ENCODE assay signal across 8 cellular contexts in the genomic region with DNA sequence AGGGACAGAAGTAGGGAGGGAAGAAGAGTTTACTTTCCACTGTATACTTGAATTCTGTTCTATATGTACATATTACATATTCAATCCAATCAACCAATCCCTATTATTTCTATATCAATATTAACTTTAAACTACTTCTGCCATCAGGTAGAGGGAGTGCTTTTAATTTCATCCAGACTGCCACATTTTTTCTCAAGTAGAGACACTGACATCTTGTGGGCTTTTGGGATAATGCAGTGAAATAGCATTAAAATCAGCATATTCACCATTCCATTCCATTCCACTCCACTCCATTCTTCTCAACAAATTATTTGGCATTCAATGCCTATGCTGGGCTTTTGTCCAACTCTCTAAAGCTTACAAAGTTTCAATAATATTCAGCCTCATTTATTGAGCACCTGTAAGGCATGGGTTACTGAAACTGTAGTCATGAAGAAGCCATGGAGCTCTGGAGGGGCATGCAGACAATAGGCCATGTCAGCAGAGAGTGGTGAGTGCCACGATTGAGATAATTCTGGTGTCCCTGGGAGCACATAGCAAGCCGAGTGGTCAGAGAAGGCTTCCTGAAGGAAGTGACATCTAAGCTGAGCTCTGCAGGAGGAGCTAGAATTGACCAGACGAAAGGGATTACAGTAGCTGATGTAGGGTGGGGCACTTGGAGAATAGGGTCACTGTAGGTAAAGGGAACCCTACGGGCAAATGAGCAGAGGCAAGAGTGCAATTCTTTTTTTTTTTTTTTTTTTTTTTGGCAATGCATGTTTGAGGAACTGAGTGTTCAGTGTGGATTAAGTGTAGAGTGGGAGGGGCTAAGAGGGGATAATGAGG. TPM values are rescaled to one million over a fixed set of nuclear protein-coding genes. Genes with fewer than 3 reads are reported as not detected.
DNase-seq lines count a peak whose midpoint lies in the region; ATAC-seq and TF ChIP-seq lines count a peak whose summit lies in the region.

No MANE protein-coding gene starts in this region.

- CTCF ChIA-PET in PC-9 (lab: Charles Lee): interaction anchor here (0.6 to 0.9 kb wide), 4 partner anchors 16 to 420 kb away, joined by 3 to 21 read pairs (median 6); no protein-coding TSS in a partner anchor

- intact Hi-C loops in PC-9 (cut with micrococcal nuclease; ENCODE audit: unreplicated experiment): loop anchor here (5.0 kb wide), 1 partner anchor 655 kb away; no protein-coding TSS in a partner anchor

- no peak overlapping the region for H3K27ac ChIP-seq in PC-9

- DNase-seq in EL: peak; percentile 63
- DNase-seq in Kasumi-1 (lab: John Stamatoyannopoulos, UW): peak; percentile 85 to 95
- peak in 1 of 2 experiments; percentile 74 for DNase-seq in PC-9
- DNase-seq in dermis microvascular lymphatic vessel endothelial cell (ENCODE audit: low read depth in 2 of 2): peak; percentile 55 to 68
- DNase-seq in mesothelial cell of epicardium (ENCODE audit: low spot score in 2 of 2, unreplicated experiment in 2 of 2): no peak
- no peak for DNase-seq in activated naive CD4-positive, alpha-beta T cell (lab: John Stamatoyannopoulos, UW)
- DNase-seq in GM19240 (ENCODE audit: insufficient read length, low spot score): no peak

- H3F3A ChIP-seq in PC-9 (ENCODE audit: insufficient read depth, low read depth): 0 out of 2 replicates have a peak, but pooled peaks cover 4% of the 10 kb centered on the region

- no peaks in the 10 kb centered on the region for H3K9me3 ChIP-seq in PC-9 (ENCODE audit: insufficient read depth, low read depth)

- H3K4me3 Mint-ChIP-seq in mesothelial cell of epicardium: no peak overlapping the region

- H3K4me1 Mint-ChIP-seq in mesothelial cell of epicardium: no peaks in the 10 kb centered on the region

- peaks cover 7% of the 10 kb centered on the region for H3K27me3 Mint-ChIP-seq in mesothelial cell of epicardium (ENCODE audit: low read depth)

- no peak overlapping the region for H3K4me2 ChIP-seq in PC-9

- no peak for ATAC-seq in HG03097 (IDR thresholded peaks at IDR 0.05; ENCODE audit: low FRiP score, unreplicated experiment)

- POLR2A ChIA-PET in PC-9 (lab: Charles Lee; ENCODE audit: unreplicated experiment): interaction anchor here (0.7 kb wide), 1 partner anchor 9 kb away, joined by 4 read pairs; no protein-coding TSS in a partner anchor

- no peak overlapping the region for H3K4me3 ChIP-seq in PC-9

- no peaks in the 10 kb centered on the region for H4K20me1 ChIP-seq in PC-9 (ENCODE audit: insufficient read depth)

- H3K79me2 ChIP-seq in PC-9 (ENCODE audit: low read depth): no peaks in the 10 kb centered on the region

- no peaks in the 10 kb centered on the region for H3K36me3 Mint-ChIP-seq in mesothelial cell of epicardium

- no peaks in the 10 kb centered on the region; the same call in 1 of the 2 replicates for H3K27me3 ChIP-seq in PC-9 (ENCODE audit: insufficient read depth, low read depth)

- no peaks in the 10 kb centered on the region for H3K9me2 ChIP-seq in PC-9 (ENCODE audit: insufficient read depth)

- TF ChIP-seq CTCF in PC-9 (conservative IDR thresholded peaks at IDR 0.05) (peak; percentile 89), mesothelial cell of epicardium (IDR thresholded peaks at IDR 0.05; ENCODE audit: unreplicated experiment) (peak; percentile 68)

- no peaks in the 10 kb centered on the region for H3K4me1 ChIP-seq in PC-9 (replicated peaks; ENCODE audit: insufficient read depth)

- H3K9me3 Mint-ChIP-seq in mesothelial cell of epicardium: peaks cover 15% of the 10 kb centered on the region

- H3K36me3 ChIP-seq in PC-9 (ENCODE audit: low read depth): no peaks in the 10 kb centered on the region

- no peak overlapping the region for H2AFZ ChIP-seq in PC-9

- no peak overlapping the region for H3K27ac Mint-ChIP-seq in mesothelial cell of epicardium

- BruUV-seq in PC-9 (replicated peaks; lab: Mats Ljungman, UMichigan): no TSS peak

RNA-seq across cellular contexts. Expression of a gene that starts 12.8 kb away (rescaled TPM):
- total RNA-seq in PC-9 (2021) (34.1 and 37.8 TPM in 2 replicates), dermis microvascular lymphatic vessel endothelial cell (30.5 and 30.6 TPM in 2 replicates), mesothelial cell of epicardium (19.4 to 20.0 TPM (median 19.7 TPM) in 3 replicates)

Comparison
In these comparisons a context has a peak if more than half of its experiments do, and no peak if none do; other contexts are left out.
1. DNase-seq: peak in EL (single experiment), Kasumi-1 (2 of 2) and dermis microvascular lymphatic vessel endothelial cell (2 of 2); none in mesothelial cell of epicardium (0 of 2), activated naive CD4-positive, alpha-beta T cell (0 of 4) and GM19240 (single experiment).